In genomic region chr1:145782166-145783099, GRCh38 we compare ENCODE assay signal across 10 cellular contexts. TPM values are rescaled to one million over a fixed set of nuclear protein-coding genes. Genes with fewer than 3 reads are reported as not detected.
DNase-seq lines count a peak whose midpoint lies in the region; ATAC-seq and TF ChIP-seq lines count a peak whose summit lies in the region.
"Had no signal": no experiment of that assay in that cellular context is flagged by ENCODE, and none has a peak within 500 bp of the region (broad histone marks: within the 10 kb centered on the region; RNA-seq: fewer than 3 reads in every experiment).

No MANE protein-coding gene starts in this region.

- intact Hi-C loops in uterus (cut with DNase I; ENCODE audit: low total_unique reads), result no loop called here

- TF ChIP-seq POLR2A in uterus (IDR thresholded peaks at IDR 0.05), result no peak

- peaks cover 0 to 9% of the 10 kb centered on the region in 2 donors for H3K36me3 Mint-ChIP-seq in activated T-cell treated with anti-CD3 and anti-CD28 coated beads, Interleukin-2, amount 50 U/mL, for 72 hours (ENCODE audit: insufficient read depth in 2 of 2)
- H3K36me3 Mint-ChIP-seq in brain, result peaks cover 6% of the 10 kb centered on the region

- H3K4me1 ChIP-seq in uterus, result peaks cover 0 to 4% of the 10 kb centered on the region in 2 donors

- no peaks in the 10 kb centered on the region for H3K9me3 Mint-ChIP-seq in activated T-cell treated with anti-CD3 and anti-CD28 coated beads, Interleukin-2, amount 50 U/mL, for 72 hours
- no peaks in the 10 kb centered on the region for H3K9me3 Mint-ChIP-seq in brain
- H3K9me3 Mint-ChIP-seq: CD4-positive, CD25-positive, alpha-beta regulatory T cell had no signal

- no peaks in the 10 kb centered on the region for H3K27me3 Mint-ChIP-seq in activated T-cell treated with anti-CD3 and anti-CD28 coated beads, Interleukin-2, amount 50 U/mL, for 72 hours (ENCODE audit: low read depth)
- no peaks in the 10 kb centered on the region for H3K27me3 Mint-ChIP-seq in brain
- H3K27me3 Mint-ChIP-seq: CD4-positive, CD25-positive, alpha-beta regulatory T cell had no signal

- no peaks in the 10 kb centered on the region for H3K9me3 ChIP-seq in uterus

- no peak for DNase-seq in activated T-cell treated with anti-CD3 and anti-CD28 coated beads, Interleukin-2, amount 50 U/mL, for 72 hours
- no peak for DNase-seq in activated T-cell treated with anti-CD3 and anti-CD28 coated beads, Interleukin-2, amount 50 U/mL, for 1 hour
- peak; percentile 97 for DNase-seq in kidney glomerular epithelial cell (lab: John Stamatoyannopoulos, UW)
- DNase-seq in uterus, result no peak
- DNase-seq in NCI-H526 (lab: John Stamatoyannopoulos, UW), result no peak
- no peak for DNase-seq in NCI-H2029 (lab: John Stamatoyannopoulos, UW)
- DNase-seq: CD4-positive, CD25-positive, alpha-beta regulatory T cell; stimulated activated CD4-positive, alpha-beta T cell treated with anti-CD3 and anti-CD28 coated beads, Interleukin-15, amount 100 ng/mL, for 24 hours had no signal

- H3K4me1 Mint-ChIP-seq in activated T-cell treated with anti-CD3 and anti-CD28 coated beads, Interleukin-2, amount 50 U/mL, for 72 hours (ENCODE audit: low read depth), result peaks cover 37% of the 10 kb centered on the region
- peaks cover 19% of the 10 kb centered on the region for H3K4me1 Mint-ChIP-seq in brain

- H3K27ac Mint-ChIP-seq in activated T-cell treated with anti-CD3 and anti-CD28 coated beads, Interleukin-2, amount 50 U/mL, for 72 hours, result peak overlapping the region; percentile 64
- H3K27ac Mint-ChIP-seq in brain, result peak overlapping the region in 3 of 5 experiments; percentile 10 to 86 (median 62)
- H3K27ac Mint-ChIP-seq: CD4-positive, CD25-positive, alpha-beta regulatory T cell had no signal

- no peaks in the 10 kb centered on the region for H3K36me3 ChIP-seq in uterus

- H3K27me3 ChIP-seq in uterus, result no peaks in the 10 kb centered on the region

- ATAC-seq in activated T-cell treated with anti-CD3 and anti-CD28 coated beads, Interleukin-2, amount 50 U/mL, for 72 hours (replicated peaks in 1 of 2), result peak; percentile 65 to 75
- ATAC-seq in GM18873 (IDR thresholded peaks at IDR 0.05; ENCODE audit: low FRiP score, unreplicated experiment), result no peak

- peak overlapping the region; percentile 70 to 85 for H3K27ac ChIP-seq in uterus

- H3K4me3 ChIP-seq in uterus, result peak overlapping the region; percentile 10 to 23

- H3K4me3 Mint-ChIP-seq in activated T-cell treated with anti-CD3 and anti-CD28 coated beads, Interleukin-2, amount 50 U/mL, for 72 hours, result no peak overlapping the region
- no peak overlapping the region for H3K4me3 Mint-ChIP-seq in brain
- H3K4me3 Mint-ChIP-seq: CD4-positive, CD25-positive, alpha-beta regulatory T cell had no signal

- no peak for TF ChIP-seq CTCF in brain (conservative IDR thresholded peaks at IDR 0.05)
- no peak for TF ChIP-seq CTCF in uterus (IDR thresholded peaks at IDR 0.05)

RNA-seq across cellular contexts. Expression of gene RNF115, which starts 41.5 kb away (rescaled TPM):
- total RNA-seq in activated T-cell treated with anti-CD3 and anti-CD28 coated beads, Interleukin-2, amount 50 U/mL, for 72 hours, result 10 to 100 TPM; 22.4 to 27.4 TPM
- 8.8 TPM for polyA plus RNA-seq in brain (ENCODE audit: insufficient read depth, low read depth, low replicate concordance)
- total RNA-seq in uterus, result 10 to 100 TPM; 18.8 to 33.4 (median 27.8) TPM

RNA-seq across cellular contexts. Expression of gene POLR3C, which starts 41.6 kb away (rescaled TPM):
- 10 to 100 TPM; 57.3 to 70.3 TPM for total RNA-seq in activated T-cell treated with anti-CD3 and anti-CD28 coated beads, Interleukin-2, amount 50 U/mL, for 72 hours
- polyA plus RNA-seq in brain (ENCODE audit: insufficient read depth, low read depth, low replicate concordance), result 29.8 TPM
- total RNA-seq in uterus, result 10 to 100 TPM; 36.0 to 49.2 (median 42.2) TPM
